Comparison of ENCODE assay signal across 8 cellular contexts in the genomic region with DNA sequence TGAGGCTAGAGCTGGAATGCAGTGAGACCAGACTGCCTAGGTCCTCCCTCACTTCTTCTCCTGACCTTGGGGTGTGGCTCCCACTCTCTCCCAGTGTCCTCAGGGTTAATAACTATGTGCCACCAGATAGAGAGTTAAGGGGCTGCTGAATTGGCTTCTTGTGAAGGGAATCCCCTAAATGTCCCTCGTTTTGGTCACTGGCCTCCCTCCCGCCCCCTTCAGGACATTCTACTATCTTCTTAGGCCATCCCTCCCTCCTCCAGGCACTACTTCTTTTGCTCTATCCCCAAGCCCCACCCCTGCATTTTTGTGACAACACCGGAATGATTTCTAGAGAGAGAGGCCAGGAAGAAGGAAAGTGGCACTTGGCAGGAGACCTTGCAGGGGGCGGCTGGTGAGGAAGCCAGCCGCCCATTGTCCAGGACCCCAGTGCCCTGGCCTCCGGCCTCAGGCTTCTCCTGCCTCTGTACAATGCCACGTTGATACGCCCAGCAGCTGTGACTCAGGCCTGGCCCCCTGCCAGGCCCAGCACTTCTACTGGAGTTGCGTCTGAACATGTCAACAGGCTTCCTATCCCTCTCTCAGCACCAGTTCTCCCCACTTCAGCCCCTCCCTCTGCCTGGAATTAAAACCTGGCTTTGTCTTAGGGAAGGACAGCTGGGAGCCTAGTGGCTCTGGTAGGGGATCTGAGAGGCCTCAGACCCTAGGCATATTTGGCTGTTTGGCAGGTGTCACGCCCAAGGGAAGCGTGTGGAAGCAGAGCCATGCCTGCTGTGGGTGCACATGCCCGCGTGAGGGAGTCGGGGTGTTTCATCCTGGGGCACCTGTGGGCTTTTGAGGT. TPM values are rescaled to one million over a fixed set of nuclear protein-coding genes. Genes with fewer than 3 reads are reported as not detected.
DNase-seq lines count a peak whose midpoint lies in the region; ATAC-seq and TF ChIP-seq lines count a peak whose summit lies in the region.

No MANE protein-coding gene starts in this region.

- DNase-seq in AG09309 (ENCODE audit: low read depth), result peak; percentile 94
- DNase-seq in NCI-H526 (lab: John Stamatoyannopoulos, UW), result peak; percentile 90 to 94
- peak; percentile 67 for DNase-seq in activated CD4-positive, alpha-beta T cell treated with anti-CD3 and anti-CD28 coated beads, Interleukin-2, amount 50 U/mL, for 1 hour
- DNase-seq in dorsolateral prefrontal cortex, result peak; percentile 58 to 98 (median 94)
- peak; percentile 98 to 99 for DNase-seq in lower leg skin (ENCODE audit: low spot score in 2 of 2)
- peak; percentile 50 for DNase-seq in stimulated activated CD8-positive, alpha-beta memory T cell treated with anti-CD3 and anti-CD28 coated beads, Interleukin-12 subunit alpha, Interleukin-12 subunit beta, amount 100 ng/mL, for 4 hours (ENCODE audit: low read depth)

- H3K27me3 ChIP-seq in dorsolateral prefrontal cortex, result no peaks in the 10 kb centered on the region

- H3K27ac ChIP-seq in HEK293 (ENCODE audit: extremely low read depth, low read depth, low read length), result peak overlapping the region; percentile 74
- H3K27ac ChIP-seq in dorsolateral prefrontal cortex, result peak overlapping the region; percentile 83 to 98 (median 95)

- TF ChIP-seq CTCF in AG09309 (IDR thresholded peaks at IDR 0.05; ENCODE audit: control insufficient read depth, insufficient read depth, low read depth, low read length, missing control alignments) (peak; percentile 40), HEK293 (tag by site-specific recombination; IDR thresholded peaks at IDR 0.05) (peak; percentile 64; the same call in 1 of the 2 replicates), dorsolateral prefrontal cortex (IDR thresholded peaks at IDR 0.05 in 54 of 56, conservative IDR thresholded peaks at IDR 0.05 in 2 of 56; ENCODE audit: low read depth in 1 of 56, partially characterized antibody in 56 of 56) (peak in 19 of 56 donors; percentile 4 to 36 (median 18)), lower leg skin (IDR thresholded peaks at IDR 0.05) (no peak)

- H3K9me3 ChIP-seq in HEK293 (ENCODE audit: control insufficient read depth, insufficient read depth, low read depth, low read length), result no peaks in the 10 kb centered on the region

- POLR2A ChIA-PET in HEK293 (lab: Yijun Ruan, JAX), result interaction anchor here (0.6 to 2.1 kb wide), 4 partner anchors 9 to 607 kb away, joined by 3 to 8 read pairs (median 4); a partner anchor contains a TSS

- H3K4me1 ChIP-seq in HEK293 (ENCODE audit: control insufficient read depth, insufficient read depth, low read length), result peaks cover 28% of the 10 kb centered on the region

- peak overlapping the region; percentile 45 for H3K4me3 ChIP-seq in AG09309 (ENCODE audit: control insufficient read depth, low read depth, low read length)
- H3K4me3 ChIP-seq in HEK293 (ENCODE audit: low read depth, low read length), result no peak overlapping the region
- H3K4me3 ChIP-seq in dorsolateral prefrontal cortex, result peak overlapping the region in 48 of 59 donors; percentile 0 to 52 (median 34)
- no peak overlapping the region for H3K4me3 ChIP-seq in lower leg skin (ENCODE audit: low read depth, poor library complexity, severe bottlenecking)

- CTCF ChIA-PET in HEK293 (lab: Yijun Ruan, JAX), result interaction anchor here (0.6 to 25.6 kb wide), 2 partner anchors 24 to 98 kb away, joined by 3 to 1029 read pairs; no protein-coding TSS in a partner anchor

- WGBS in lower leg skin, 2 donors, result 0 to 1% methylated on average over 13 to 14 of the region's 14 CpGs

- peaks cover 0 to 7% of the 10 kb centered on the region in 2 experiments; a peak in 1 of 3 replicates for H3K36me3 ChIP-seq in HEK293 (ENCODE audit: control insufficient read depth in 2 of 2, insufficient read depth in 1 of 2, low read length in 2 of 2)

- TF ChIP-seq POLR2A in lower leg skin (IDR thresholded peaks at IDR 0.05), result no peak

- no peak for ATAC-seq in GM18907 (IDR thresholded peaks at IDR 0.05; ENCODE audit: unreplicated experiment)

- intact Hi-C loops in dorsolateral prefrontal cortex (cut with DNase I), result no loop called here
- intact Hi-C loops in lower leg skin (cut with DNase I; ENCODE audit: low total_unique reads), result no loop called here

TF ChIP-seq in HEK293, 187 proteins besides CTCF, POLR2A, EP300 and RAD21 (continues in another document):
- no peak for TF ChIP-seq ZNF654 (tag by site-specific recombination; IDR thresholded peaks at IDR 0.05; ENCODE audit: low read depth)
- TF ChIP-seq ZFP37 (tag by site-specific recombination; IDR thresholded peaks at IDR 0.05), result no peak
- TF ChIP-seq ZEB2 (tag by site-specific recombination; IDR thresholded peaks at IDR 0.05), result 0 out of 2 replicates have a peak, but pooled peaks have one; percentile 57
- TF ChIP-seq ZNF214 (tag by site-specific recombination; IDR thresholded peaks at IDR 0.05; ENCODE audit: borderline replicate concordance), result no peak; the same call in 1 of the 2 replicates
- TF ChIP-seq ZNF350 (tag by site-specific recombination; IDR thresholded peaks at IDR 0.05), result no peak
- TF ChIP-seq ZNF433 (tag by site-specific recombination; IDR thresholded peaks at IDR 0.05; ENCODE audit: low read depth), result no peak
- peak; percentile 76 for TF ChIP-seq OSR2 (tag by site-specific recombination; IDR thresholded peaks at IDR 0.05)
- TF ChIP-seq, protein P1, sequence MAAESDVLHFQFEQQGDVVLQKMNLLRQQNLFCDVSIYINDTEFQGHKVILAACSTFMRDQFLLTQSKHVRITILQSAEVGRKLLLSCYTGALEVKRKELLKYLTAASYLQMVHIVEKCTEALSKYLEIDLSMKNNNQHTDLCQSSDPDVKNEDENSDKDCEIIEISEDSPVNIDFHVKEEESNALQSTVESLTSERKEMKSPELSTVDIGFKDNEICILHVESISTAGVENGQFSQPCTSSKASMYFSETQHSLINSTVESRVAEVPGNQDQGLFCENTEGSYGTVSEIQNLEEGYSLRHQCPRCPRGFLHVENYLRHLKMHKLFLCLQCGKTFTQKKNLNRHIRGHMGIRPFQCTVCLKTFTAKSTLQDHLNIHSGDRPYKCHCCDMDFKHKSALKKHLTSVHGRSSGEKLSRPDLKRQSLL (tag by site-specific recombination; IDR thresholded peaks at IDR 0.05), result no peak
- no peak for TF ChIP-seq ZNF529 (tag by site-specific recombination; IDR thresholded peaks at IDR 0.05; ENCODE audit: insufficient replicate concordance)
- TF ChIP-seq ZNF24 (tag by site-specific recombination; IDR thresholded peaks at IDR 0.05), result peak; percentile 58; the same call in 1 of the 2 replicates
- TF ChIP-seq ZNF112 (tag by site-specific recombination; IDR thresholded peaks at IDR 0.05), result no peak
- peak; percentile 71 for TF ChIP-seq IKZF3 (tag by site-specific recombination; IDR thresholded peaks at IDR 0.05)
- TF ChIP-seq GLI2 (tag by site-specific recombination; IDR thresholded peaks at IDR 0.05; ENCODE audit: borderline replicate concordance, low read depth), result no peak
- peak; percentile 15; the same call in 1 of the 2 replicates for TF ChIP-seq PRDM1 (tag by site-specific recombination; IDR thresholded peaks at IDR 0.05)
- TF ChIP-seq, protein P2, sequence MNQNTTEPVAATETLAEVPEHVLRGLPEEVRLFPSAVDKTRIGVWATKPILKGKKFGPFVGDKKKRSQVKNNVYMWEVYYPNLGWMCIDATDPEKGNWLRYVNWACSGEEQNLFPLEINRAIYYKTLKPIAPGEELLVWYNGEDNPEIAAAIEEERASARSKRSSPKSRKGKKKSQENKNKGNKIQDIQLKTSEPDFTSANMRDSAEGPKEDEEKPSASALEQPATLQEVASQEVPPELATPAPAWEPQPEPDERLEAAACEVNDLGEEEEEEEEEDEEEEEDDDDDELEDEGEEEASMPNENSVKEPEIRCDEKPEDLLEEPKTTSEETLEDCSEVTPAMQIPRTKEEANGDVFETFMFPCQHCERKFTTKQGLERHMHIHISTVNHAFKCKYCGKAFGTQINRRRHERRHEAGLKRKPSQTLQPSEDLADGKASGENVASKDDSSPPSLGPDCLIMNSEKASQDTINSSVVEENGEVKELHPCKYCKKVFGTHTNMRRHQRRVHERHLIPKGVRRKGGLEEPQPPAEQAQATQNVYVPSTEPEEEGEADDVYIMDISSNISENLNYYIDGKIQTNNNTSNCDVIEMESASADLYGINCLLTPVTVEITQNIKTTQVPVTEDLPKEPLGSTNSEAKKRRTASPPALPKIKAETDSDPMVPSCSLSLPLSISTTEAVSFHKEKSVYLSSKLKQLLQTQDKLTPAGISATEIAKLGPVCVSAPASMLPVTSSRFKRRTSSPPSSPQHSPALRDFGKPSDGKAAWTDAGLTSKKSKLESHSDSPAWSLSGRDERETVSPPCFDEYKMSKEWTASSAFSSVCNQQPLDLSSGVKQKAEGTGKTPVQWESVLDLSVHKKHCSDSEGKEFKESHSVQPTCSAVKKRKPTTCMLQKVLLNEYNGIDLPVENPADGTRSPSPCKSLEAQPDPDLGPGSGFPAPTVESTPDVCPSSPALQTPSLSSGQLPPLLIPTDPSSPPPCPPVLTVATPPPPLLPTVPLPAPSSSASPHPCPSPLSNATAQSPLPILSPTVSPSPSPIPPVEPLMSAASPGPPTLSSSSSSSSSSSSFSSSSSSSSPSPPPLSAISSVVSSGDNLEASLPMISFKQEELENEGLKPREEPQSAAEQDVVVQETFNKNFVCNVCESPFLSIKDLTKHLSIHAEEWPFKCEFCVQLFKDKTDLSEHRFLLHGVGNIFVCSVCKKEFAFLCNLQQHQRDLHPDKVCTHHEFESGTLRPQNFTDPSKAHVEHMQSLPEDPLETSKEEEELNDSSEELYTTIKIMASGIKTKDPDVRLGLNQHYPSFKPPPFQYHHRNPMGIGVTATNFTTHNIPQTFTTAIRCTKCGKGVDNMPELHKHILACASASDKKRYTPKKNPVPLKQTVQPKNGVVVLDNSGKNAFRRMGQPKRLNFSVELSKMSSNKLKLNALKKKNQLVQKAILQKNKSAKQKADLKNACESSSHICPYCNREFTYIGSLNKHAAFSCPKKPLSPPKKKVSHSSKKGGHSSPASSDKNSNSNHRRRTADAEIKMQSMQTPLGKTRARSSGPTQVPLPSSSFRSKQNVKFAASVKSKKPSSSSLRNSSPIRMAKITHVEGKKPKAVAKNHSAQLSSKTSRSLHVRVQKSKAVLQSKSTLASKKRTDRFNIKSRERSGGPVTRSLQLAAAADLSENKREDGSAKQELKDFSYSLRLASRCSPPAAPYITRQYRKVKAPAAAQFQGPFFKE (tag by site-specific recombination; IDR thresholded peaks at IDR 0.05; ENCODE audit: borderline replicate concordance), result no peak

RNA-seq across cellular contexts. Expression of a gene that starts 9.1 kb away (rescaled TPM):
- total RNA-seq in dorsolateral prefrontal cortex, result 100 to 1,000 TPM in 10 of 120 experiments, 10 to 100 TPM in 110; 32.8 to 189 (median 59.9) TPM
- total RNA-seq in lower leg skin, result 100 to 1,000 TPM; 530 to 611 (median 555) TPM

RNA-seq across cellular contexts. Expression of a gene that starts 29.8 kb away (rescaled TPM):
- 10 to 100 TPM; 10.4 to 48.3 (median 27.5) TPM for total RNA-seq in dorsolateral prefrontal cortex
- total RNA-seq in lower leg skin, result 10 to 100 TPM; 30.5 to 45.4 (median 41.4) TPM

RNA-seq across cellular contexts. Expression of a gene that starts 41.3 kb away (rescaled TPM):
- total RNA-seq in dorsolateral prefrontal cortex (1 to 10 TPM in 84 of 120 experiments, under 1 TPM in 36; 0.44 to 4.6 (median 1.3) TPM), lower leg skin (1 to 10 TPM in 1 of 4 donors, under 1 TPM in 3; 0.21 to 1.1 (median 0.67) TPM)

Comparison
In these comparisons a context has a peak if more than half of its experiments do, and no peak if none do; other contexts are left out.
1. H3K4me3 ChIP-seq: peak in AG09309 (single experiment) and dorsolateral prefrontal cortex (48 of 59); none in HEK293 (single experiment) and lower leg skin (single experiment).
2. CTCF ChIP-seq: peak in AG09309 (single experiment) and HEK293 (single experiment); none in lower leg skin (0 of 3).
3. Peak in every context shown above with its lines, with median percentiles within 50 percentile points of each other: DNase-seq.